18 cellular contexts compared by ENCODE assay signal in genomic region chr5:59655693-59656309, GRCh38.
"Had no signal": no experiment of that assay in that cellular context is flagged by ENCODE, and none has a peak within 500 bp of the region (broad histone marks: within the 10 kb centered on the region; RNA-seq: fewer than 3 reads in every experiment).

No MANE protein-coding gene starts in this region.

- H3K27me3 Mint-ChIP-seq: activated CD8-positive, alpha-beta T cell treated with anti-CD3 and anti-CD28 coated beads for 36 hours; activated naive CD8-positive, alpha-beta T cell had no signal

- H3K4me1 ChIP-seq: body of pancreas, prostate gland, thyroid gland, uterus had no signal

- H3K27ac ChIP-seq: body of pancreas, prostate gland, thyroid gland, uterus, VCaP had no signal

- H3K36me3 Mint-ChIP-seq: activated naive CD8-positive, alpha-beta T cell; naive thymus-derived CD8-positive, alpha-beta T cell had no signal

- DNase-seq: activated CD4-positive, alpha-beta T cell treated with anti-CD3 and anti-CD28 coated beads for 4 hours; activated CD8-positive, alpha-beta memory T cell treated with anti-CD3 and anti-CD28 coated beads, Interleukin-2, amount 50 U/mL, for 4 hours; activated CD8-positive, alpha-beta T cell treated with anti-CD3 and anti-CD28 coated beads for 36 hours; activated effector memory CD4-positive, alpha-beta T cell treated with anti-CD3 and anti-CD28 coated beads, Interleukin-2, amount 50 U/mL, for 16 hours; activated T-cell treated with anti-CD3 and anti-CD28 coated beads, Interleukin-2, amount 50 U/mL, for 48 hours; amygdala; body of pancreas; caudate nucleus; islet precursor cell; mammary epithelial cell; naive thymus-derived CD8-positive, alpha-beta T cell; right cardiac atrium; thyroid gland; uterus had no signal

- H3K27me3 ChIP-seq: body of pancreas, thyroid gland, uterus had no signal

- H3K4me3 Mint-ChIP-seq: activated CD8-positive, alpha-beta T cell treated with anti-CD3 and anti-CD28 coated beads for 36 hours; activated naive CD8-positive, alpha-beta T cell; naive thymus-derived CD8-positive, alpha-beta T cell had no signal

- H3K27ac Mint-ChIP-seq: activated CD8-positive, alpha-beta T cell treated with anti-CD3 and anti-CD28 coated beads for 36 hours; activated naive CD8-positive, alpha-beta T cell; naive thymus-derived CD8-positive, alpha-beta T cell had no signal

- ATAC-seq: activated CD8-positive, alpha-beta T cell treated with anti-CD3 and anti-CD28 coated beads for 36 hours; body of pancreas; left lobe of liver; naive thymus-derived CD8-positive, alpha-beta T cell; right cardiac atrium had no signal

- H3K9me3 ChIP-seq: body of pancreas, prostate gland, thyroid gland, uterus had no signal

- H3K9me3 Mint-ChIP-seq: activated CD8-positive, alpha-beta T cell treated with anti-CD3 and anti-CD28 coated beads for 36 hours; naive thymus-derived CD8-positive, alpha-beta T cell had no signal

- H3K4me3 ChIP-seq: body of pancreas, prostate gland, thyroid gland, uterus had no signal

- H3K36me3 ChIP-seq: prostate gland, thyroid gland, uterus had no signal
